1 cellular context compared by ENCODE assay signal in genomic region chr16:70687172-70687531, GRCh38.
TF ChIP-seq lines count a peak whose summit lies in the region.

No MANE protein-coding gene starts in this region.

TF ChIP-seq in HepG2, 621 proteins besides CTCF, POLR2A, EP300 and RAD21 (continues in another document):
- TF ChIP-seq TEAD2 (CRISPR knock-in tag; IDR thresholded peaks at IDR 0.05) (no peak), ZFP37 (CRISPR knock-in tag; IDR thresholded peaks at IDR 0.05; ENCODE audit: borderline replicate concordance) (no peak), GATAD2A (CRISPR knock-in tag; IDR thresholded peaks at IDR 0.05) (peak; percentile 16; the same call in 1 of the 2 replicates), SNAPC2 (CRISPR knock-in tag; IDR thresholded peaks at IDR 0.05) (0 out of 2 replicates have a peak, but pooled peaks have one; percentile 46), JUN (CRISPR knock-in tag; IDR thresholded peaks at IDR 0.05) (no peak), PATZ1 (CRISPR knock-in tag; IDR thresholded peaks at IDR 0.05) (peak; percentile 80), PHB2 (IDR thresholded peaks at IDR 0.05; ENCODE audit: partially characterized antibody) (no peak), TAF1 (CRISPR knock-in tag; IDR thresholded peaks at IDR 0.05) (no peak; the same call in 1 of the 2 replicates), ZSCAN25 (CRISPR knock-in tag; IDR thresholded peaks at IDR 0.05) (no peak), STAT6 (CRISPR knock-in tag; IDR thresholded peaks at IDR 0.05; ENCODE audit: borderline replicate concordance) (no peak), ZBTB7B (CRISPR knock-in tag; IDR thresholded peaks at IDR 0.05) (no peak), PHF5A (CRISPR knock-in tag; IDR thresholded peaks at IDR 0.05; ENCODE audit: low read depth, unreplicated experiment) (no peak), ZFY (CRISPR knock-in tag; IDR thresholded peaks at IDR 0.05) (peak; percentile 43), SP5 (CRISPR knock-in tag; IDR thresholded peaks at IDR 0.05; ENCODE audit: borderline replicate concordance, low read depth) (no peak), ZNF652 (CRISPR knock-in tag; IDR thresholded peaks at IDR 0.05; ENCODE audit: borderline replicate concordance, low read depth) (no peak), ZFX (CRISPR knock-in tag; IDR thresholded peaks at IDR 0.05; ENCODE audit: low read depth) (peak; percentile 64), PBX2 (CRISPR knock-in tag; IDR thresholded peaks at IDR 0.05) (no peak), SAP130 (CRISPR knock-in tag; IDR thresholded peaks at IDR 0.05; ENCODE audit: low read depth) (0 out of 2 replicates have a peak, but pooled peaks have one; percentile 32), ZNF687 (CRISPR knock-in tag; IDR thresholded peaks at IDR 0.05) (peak; percentile 55), BATF2 (CRISPR knock-in tag; IDR thresholded peaks at IDR 0.05) (no peak), IRX3 (CRISPR knock-in tag; IDR thresholded peaks at IDR 0.05; ENCODE audit: borderline replicate concordance, low read depth) (peak; percentile 45; the same call in 1 of the 2 replicates), MED1 (CRISPR knock-in tag; IDR thresholded peaks at IDR 0.05) (no peak), ZBTB38 (CRISPR knock-in tag; IDR thresholded peaks at IDR 0.05) (no peak), PPARG (CRISPR knock-in tag; conservative IDR thresholded peaks at IDR 0.05) (no peak), ZFYVE20 (CRISPR knock-in tag; IDR thresholded peaks at IDR 0.05; ENCODE audit: borderline replicate concordance, low read depth) (no peak), TFAP4 (IDR thresholded peaks at IDR 0.05; ENCODE audit: borderline replicate concordance, low read depth) (peak; percentile 74; the same call in 1 of the 2 replicates), ELK4 (CRISPR knock-in tag; IDR thresholded peaks at IDR 0.05; ENCODE audit: borderline replicate concordance) (no peak), ZNF773 (CRISPR knock-in tag; IDR thresholded peaks at IDR 0.05; ENCODE audit: borderline replicate concordance) (no peak), PRPF4 (IDR thresholded peaks at IDR 0.05; ENCODE audit: low read depth, low read length, poor library complexity, severe bottlenecking) (no peak), CERS6 (CRISPR knock-in tag; IDR thresholded peaks at IDR 0.05) (no peak), HDAC1 (CRISPR knock-in tag; IDR thresholded peaks at IDR 0.05) (peak; percentile 28; the same call in 1 of the 2 replicates), ATF2 (CRISPR knock-in tag; IDR thresholded peaks at IDR 0.05) (no peak), FLYWCH1 (CRISPR knock-in tag; IDR thresholded peaks at IDR 0.05) (no peak), ZBTB1 (CRISPR knock-in tag; IDR thresholded peaks at IDR 0.05; ENCODE audit: borderline replicate concordance) (no peak), GMEB2 (CRISPR knock-in tag; IDR thresholded peaks at IDR 0.05; ENCODE audit: low read depth) (no peak), BHLHE40 (IDR thresholded peaks at IDR 0.05; ENCODE audit: low read length) (peak; percentile 46; the same call in 1 of the 2 replicates), ZNF253 (CRISPR knock-in tag; IDR thresholded peaks at IDR 0.05; ENCODE audit: borderline replicate concordance) (peak; percentile 77; the same call in 1 of the 2 replicates), CHCHD3 (CRISPR knock-in tag; IDR thresholded peaks at IDR 0.05) (no peak), SIX1 (CRISPR knock-in tag; IDR thresholded peaks at IDR 0.05; ENCODE audit: borderline replicate concordance) (peak; percentile 94), SRY (CRISPR knock-in tag; IDR thresholded peaks at IDR 0.05) (0 out of 2 replicates have a peak, but pooled peaks have one; percentile 48), MYC (CRISPR knock-in tag; IDR thresholded peaks at IDR 0.05; ENCODE audit: borderline replicate concordance) (0 out of 2 replicates have a peak, but pooled peaks have one; percentile 7), SNAI1 (CRISPR knock-in tag; IDR thresholded peaks at IDR 0.05; ENCODE audit: borderline replicate concordance) (no peak), ZNF124 (CRISPR knock-in tag; IDR thresholded peaks at IDR 0.05) (no peak), HNRNPLL (IDR thresholded peaks at IDR 0.05; ENCODE audit: low read depth, low read length, poor library complexity, severe bottlenecking) (no peak), TFE3 (CRISPR knock-in tag; IDR thresholded peaks at IDR 0.05) (no peak), ZNF569 (CRISPR knock-in tag; IDR thresholded peaks at IDR 0.05; ENCODE audit: borderline replicate concordance) (no peak), U2AF1 (optimal IDR thresholded peaks at IDR 0.05; ENCODE audit: low read depth, low read length) (no peak)
